ENCODE assay signal across 30 cellular contexts in the genomic region with DNA sequence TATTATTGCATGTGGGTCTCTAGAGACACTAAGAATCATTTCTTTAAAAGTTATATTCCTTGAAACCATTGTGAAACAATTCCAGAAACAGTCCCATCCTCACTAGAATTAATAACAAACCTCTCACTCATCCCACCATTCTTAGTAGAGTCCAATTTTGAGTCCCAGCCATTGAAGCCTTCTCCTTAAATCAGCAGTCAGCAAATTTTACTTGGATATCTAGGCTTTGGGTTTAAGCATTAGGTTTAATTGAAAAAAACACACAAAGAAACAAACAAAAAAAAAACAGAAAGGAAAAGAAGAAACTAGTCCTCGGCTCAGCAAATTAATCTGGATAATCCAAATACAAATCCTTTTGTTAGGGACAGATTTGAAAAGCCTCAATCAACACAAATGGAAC.
"Had no signal": no experiment of that assay in that cellular context is flagged by ENCODE, and none has a peak within 500 bp of the region (broad histone marks: within the 10 kb centered on the region; RNA-seq: fewer than 3 reads in every experiment).

No MANE protein-coding gene starts in this region.

- H3K27me3 ChIP-seq: neutrophil, ovary, spleen, suprapubic skin, testis, tibial artery, transverse colon, upper lobe of right lung, uterus had no signal

- H3K4me1 ChIP-seq: parathyroid adenoma, psoas muscle, spleen, suprapubic skin, testis, tibial artery, transverse colon, upper lobe of right lung, uterus had no signal

- H3K4me2 ChIP-seq: smooth muscle cell had no signal

- H3K79me2 ChIP-seq: parathyroid adenoma had no signal

- DNase-seq: naive thymus-derived CD8-positive, alpha-beta T cell; nephron progenitor cell; nucleus accumbens; ovary; posterior cingulate gyrus; psoas muscle; right cardiac atrium; spleen; stimulated activated CD4-positive, alpha-beta T cell treated with anti-CD3 and anti-CD28 coated beads, Interleukin-12 subunit alpha, Interleukin-12 subunit beta, amount 100 ng/mL, for 4 hours; stimulated activated CD4-positive, alpha-beta T cell treated with anti-CD3 and anti-CD28 coated beads, Interleukin-1b, Interleukin-23, amount 100 ng/mL, for 48 hours; stimulated activated CD4-positive, alpha-beta T cell treated with anti-CD3 and anti-CD28 coated beads, Interleukin-4, amount 100 ng/mL, for 1 hour; stimulated activated CD4-positive, alpha-beta T cell treated with anti-CD3 and anti-CD28 coated beads, Interleukin-4, amount 100 ng/mL, for 4 hours; stimulated activated CD8-positive, alpha-beta memory T cell treated with anti-CD3 and anti-CD28 coated beads, Interleukin-4, amount 100 ng/mL, for 48 hours; stimulated activated naive CD4-positive, alpha-beta T cell; stimulated activated naive CD8-positive, alpha-beta T cell treated with anti-CD3 and anti-CD28 coated beads, Interleukin-15, amount 100 ng/mL, for 72 hours; stimulated activated naive CD8-positive, alpha-beta T cell treated with anti-CD3 and anti-CD28 coated beads, Interleukin-15, Interleukin-2, amounts not matched to agents 100 U/mL and 50 U/mL, for 24 hours; substantia nigra; testis; tibial artery; transverse colon; upper lobe of right lung; uterus had no signal

- H3K27ac ChIP-seq: neutrophil, ovary, parathyroid adenoma, psoas muscle, skin epidermis, spleen, suprapubic skin, testis, tibial artery, transverse colon, upper lobe of right lung, uterus had no signal

- H3K9ac ChIP-seq: parathyroid adenoma had no signal

- ATAC-seq: naive thymus-derived CD8-positive, alpha-beta T cell; natural killer cell treated with Interleukin-12 subunit alpha and Interleukin-12 subunit beta and Interleukin-15 and Interleukin-18, amount 100 ng/mL, for 72 hours; psoas muscle; right cardiac atrium; sciatic nerve; stimulated activated memory B cell treated with anti-CD40 and anti-IgM and Interleukin-4, amounts not matched to agents 10 μg/mL and 1 μg/mL and 100 μg/mL, for 72 hours; stimulated activated naive CD8-positive, alpha-beta T cell treated with anti-CD3 and anti-CD28 coated beads, Interleukin-15, amount 100 ng/mL, for 72 hours; stimulated activated naive CD8-positive, alpha-beta T cell treated with anti-CD3 and anti-CD28 coated beads, Interleukin-15, Interleukin-2, amounts not matched to agents 100 U/mL and 50 U/mL, for 24 hours; upper lobe of right lung had no signal

- H3K9me3 ChIP-seq: neutrophil, ovary, psoas muscle, spleen, suprapubic skin, testis, tibial artery, transverse colon, upper lobe of right lung, uterus had no signal

- H3K36me3 ChIP-seq: neutrophil, ovary, spleen, suprapubic skin, tibial artery, transverse colon, upper lobe of right lung, uterus had no signal

- H2AFZ ChIP-seq: parathyroid adenoma had no signal

- H3K4me3 ChIP-seq: ovary, psoas muscle, skin epidermis, smooth muscle cell, spleen, suprapubic skin, testis, tibial artery, transverse colon, upper lobe of right lung, uterus had no signal
